Comparison of ENCODE assay signal across 31 cellular contexts in the genomic region with DNA sequence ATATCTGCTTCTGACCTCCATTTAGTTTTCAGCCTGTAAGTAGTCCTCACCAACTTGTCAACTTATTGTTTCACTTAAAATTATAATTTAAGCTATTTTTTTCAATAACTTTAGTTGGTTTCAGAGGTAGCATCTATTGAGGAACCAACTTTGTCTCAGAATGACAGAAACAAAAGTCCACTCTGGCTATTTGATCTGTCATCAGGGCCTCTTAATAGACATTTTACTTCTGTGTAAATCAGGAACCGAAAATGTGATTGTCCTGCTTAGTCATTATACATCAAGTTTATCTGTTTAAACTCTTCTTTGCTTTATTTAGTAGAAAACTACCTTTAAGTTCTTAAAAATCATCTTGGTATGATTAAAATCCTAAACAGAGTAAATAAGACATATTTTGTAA.
"Had no signal": no experiment of that assay in that cellular context is flagged by ENCODE, and none has a peak within 500 bp of the region (broad histone marks: within the 10 kb centered on the region; RNA-seq: fewer than 3 reads in every experiment).

No MANE protein-coding gene starts in this region.

- ATAC-seq: activated CD8-positive, alpha-beta memory T cell treated with anti-CD3 and anti-CD28 coated beads, Interleukin-2, amount 10 ng/mL, durations not matched to agents 7 days and 5 days; activated T-cell treated with anti-CD3 and anti-CD28 coated beads, Interleukin-2, amount 50 U/mL, for 72 hours; activated T-helper 17 cell treated with anti-CD3 and anti-CD28 coated beads, Interleukin-2, amount 50 U/mL, for 72 hours; Right ventricle myocardium inferior had no signal

- DNase-seq: activated CD4-positive, alpha-beta memory T cell treated with anti-CD3 and anti-CD28 coated beads, Interleukin-2, amount 10 ng/mL, durations not matched to agents 7 days and 5 days; activated CD4-positive, alpha-beta T cell treated with anti-CD3 and anti-CD28 coated beads for 1 hour; activated CD4-positive, alpha-beta T cell treated with anti-CD3 and anti-CD28 coated beads for 48 hours; activated CD4-positive, CD25-positive, alpha-beta regulatory T cell; activated CD8-positive, alpha-beta memory T cell treated with anti-CD3 and anti-CD28 coated beads for 24 hours; activated CD8-positive, alpha-beta memory T cell treated with anti-CD3 and anti-CD28 coated beads, Interleukin-2, amount 10 ng/mL, durations not matched to agents 7 days and 5 days; activated effector memory CD4-positive, alpha-beta T cell treated with anti-CD3 and anti-CD28 coated beads, Interleukin-2, amount 50 U/mL, for 16 hours; activated naive CD4-positive, alpha-beta T cell; activated naive CD4-positive, alpha-beta T cell treated with anti-CD3 and anti-CD28 coated beads, Interleukin-2, amount 50 U/mL, for 16 hours; activated naive CD8-positive, alpha-beta T cell treated with anti-CD3 and anti-CD28 coated beads for 36 hours; activated T-cell treated with anti-CD3 and anti-CD28 coated beads, Interleukin-2, amount 50 U/mL, for 1 hour; activated T-cell treated with anti-CD3 and anti-CD28 coated beads, Interleukin-2, amount 50 U/mL, for 72 hours; amygdala; MG63; NCI-H1048; NCI-H1105 treated with DMSO at 0.1 percent for 48 hours; NCI-H1436; NCI-H1694; NCI-H1930; NCI-H2081 treated with DMSO at 0.1 percent for 48 hours; NCI-H226; NCI-H524 treated with DMSO at 0.1 percent for 48 hours; NCI-H748 treated with DMSO at 0.1 percent for 48 hours; NK-92 treated with Interleukin-12 subunit alpha and Interleukin-12 subunit beta, amount 100 ng/mL, for 24 hours; PC-9; SW 1271; T1000; WERI-Rb-1 had no signal

- FAIRE-seq: RCC 7860 had no signal
